6 cellular contexts compared by ENCODE assay signal in genomic region chr1:26112407-26112775, GRCh38.
DNase-seq lines count a peak whose midpoint lies in the region; ATAC-seq lines count a peak whose summit lies in the region.

No MANE protein-coding gene starts in this region.

- peak overlapping the region; percentile 88 for H3K27ac ChIP-seq in epithelial cell of prostate

- H3K4me1 Mint-ChIP-seq in stimulated activated memory B cell treated with anti-CD40 and anti-IgM and Interleukin-4, amounts not matched to agents 10 μg/mL and 1 μg/mL and 100 μg/mL, for 72 hours, result peaks cover 19% of the 10 kb centered on the region

- peaks cover 6% of the 10 kb centered on the region for H3K36me3 Mint-ChIP-seq in stimulated activated memory B cell treated with anti-CD40 and anti-IgM and Interleukin-4, amounts not matched to agents 10 μg/mL and 1 μg/mL and 100 μg/mL, for 72 hours

- H3K27me3 Mint-ChIP-seq in stimulated activated memory B cell treated with anti-CD40 and anti-IgM and Interleukin-4, amounts not matched to agents 10 μg/mL and 1 μg/mL and 100 μg/mL, for 72 hours, result no peaks in the 10 kb centered on the region

- no peaks in the 10 kb centered on the region for H3K9me3 Mint-ChIP-seq in stimulated activated memory B cell treated with anti-CD40 and anti-IgM and Interleukin-4, amounts not matched to agents 10 μg/mL and 1 μg/mL and 100 μg/mL, for 72 hours

- peak overlapping the region; percentile 94 for H3K4me3 Mint-ChIP-seq in stimulated activated memory B cell treated with anti-CD40 and anti-IgM and Interleukin-4, amounts not matched to agents 10 μg/mL and 1 μg/mL and 100 μg/mL, for 72 hours

- DNase-seq in NCI-H69 (lab: John Stamatoyannopoulos, UW) (peak; percentile 68), epithelial cell of prostate (ENCODE audit: low read depth, low spot score) (no peak), OCI-M2 (lab: John Stamatoyannopoulos, UW; ENCODE audit: unreplicated experiment) (no peak)

- H3K27ac Mint-ChIP-seq in stimulated activated memory B cell treated with anti-CD40 and anti-IgM and Interleukin-4, amounts not matched to agents 10 μg/mL and 1 μg/mL and 100 μg/mL, for 72 hours, result peak overlapping the region; percentile 84

- ATAC-seq in GM21447 (IDR thresholded peaks at IDR 0.05; ENCODE audit: unreplicated experiment) (peak; percentile 19), GM19351 (IDR thresholded peaks at IDR 0.05; ENCODE audit: unreplicated experiment) (no peak)
- ATAC-seq in stimulated activated memory B cell treated with anti-CD40 and anti-IgM and Interleukin-4, amounts not matched to agents 10 μg/mL and 1 μg/mL and 100 μg/mL, for 72 hours, result no peak
